ENCODE assay signal across 8 cellular contexts in genomic region chr1:162560303-162561036, GRCh38. TPM values are rescaled to one million over a fixed set of nuclear protein-coding genes. Genes with fewer than 3 reads are reported as not detected.
DNase-seq lines count a peak whose midpoint lies in the region; ATAC-seq and TF ChIP-seq lines count a peak whose summit lies in the region.

No MANE protein-coding gene starts in this region.

- TF ChIP-seq CTCF in HFFc6 (IDR thresholded peaks at IDR 0.05) (no peak), WERI-Rb-1 (IDR thresholded peaks at IDR 0.05; ENCODE audit: low read depth, low read length) (no peak), glutamatergic neuron (IDR thresholded peaks at IDR 0.05; ENCODE audit: partially characterized antibody, unreplicated experiment) (no peak), retinal pigment epithelial cell (conservative IDR thresholded peaks at IDR 0.05; ENCODE audit: low read depth, low read length) (no peak)

- H3K9me3 ChIP-seq in WERI-Rb-1 (ENCODE audit: severe bottlenecking) = no peaks in the 10 kb centered on the region

- peaks cover 4% of the 10 kb centered on the region; the same call in 1 of the 2 replicates for H3K36me3 ChIP-seq in WERI-Rb-1

- peaks cover 4% of the 10 kb centered on the region; the same call in 1 of the 2 replicates for H3K27me3 Mint-ChIP-seq in HFFc6 (ENCODE audit: insufficient read depth)
- H3K27me3 Mint-ChIP-seq in glutamatergic neuron (ENCODE audit: unreplicated experiment) = peaks cover 5% of the 10 kb centered on the region

- no peaks in the 10 kb centered on the region for H3K27me3 ChIP-seq in WERI-Rb-1 (ENCODE audit: insufficient read depth, low read depth, severe bottlenecking)

- H3K9me3 Mint-ChIP-seq in HFFc6 (no peaks in the 10 kb centered on the region), glutamatergic neuron (ENCODE audit: unreplicated experiment) (peaks cover 3% of the 10 kb centered on the region)

- H3K4me1 Mint-ChIP-seq in HFFc6 (ENCODE audit: low read depth) (peaks cover 41% of the 10 kb centered on the region), glutamatergic neuron (ENCODE audit: low read depth, unreplicated experiment) (peaks cover 14% of the 10 kb centered on the region)

- peak overlapping the region; percentile 98 for H3K4me3 Mint-ChIP-seq in HFFc6
- peak overlapping the region; percentile 90 for H3K4me3 Mint-ChIP-seq in glutamatergic neuron (ENCODE audit: unreplicated experiment)

- DNase-seq in HFFc6 = no peak
- DNase-seq in WERI-Rb-1 = no peak
- no peak for DNase-seq in glutamatergic neuron
- no peak for DNase-seq in retinal pigment epithelial cell (ENCODE audit: low read depth)
- DNase-seq in GOT3 (lab: John Stamatoyannopoulos, UW) = no peak
- DNase-seq in NAMALWA (ENCODE audit: low spot score) = no peak

- H3K27ac Mint-ChIP-seq in HFFc6 = peak overlapping the region; percentile 94
- peak overlapping the region; percentile 68 for H3K27ac Mint-ChIP-seq in glutamatergic neuron (ENCODE audit: unreplicated experiment)

- peak overlapping the region; percentile 86 for H3K27ac ChIP-seq in WERI-Rb-1

- peak overlapping the region; percentile 76 for H3K4me3 ChIP-seq in WERI-Rb-1 (ENCODE audit: low read depth, low read length)
- peak overlapping the region; percentile 67 for H3K4me3 ChIP-seq in retinal pigment epithelial cell (ENCODE audit: low read length)

- ATAC-seq in HG03175 (IDR thresholded peaks at IDR 0.05; ENCODE audit: unreplicated experiment) (no peak), GM19455 (IDR thresholded peaks at IDR 0.05; ENCODE audit: unreplicated experiment) (no peak)

- peaks cover 26% of the 10 kb centered on the region for H3K36me3 Mint-ChIP-seq in HFFc6 (ENCODE audit: low read depth)
- no peaks in the 10 kb centered on the region for H3K36me3 Mint-ChIP-seq in glutamatergic neuron (ENCODE audit: unreplicated experiment)

RNA-seq across cellular contexts. Expression of gene UAP1, which starts 1.1 kb away (rescaled TPM):
- 100 to 1,000 TPM; 105 to 192 (median 117) TPM for total RNA-seq in HFFc6 (2021; fragmentation: NEBNext Ultra II Directional; extraction: Animal tissue kit (Norgen Biotek cat#: 25700))
- total RNA-seq in glutamatergic neuron (ENCODE audit: unreplicated experiment) = 34.1 TPM
